In genomic region chr13:64675256-64675892, GRCh38 we compare ENCODE assay signal across 15 cellular contexts.
DNase-seq lines count a peak whose midpoint lies in the region; TF ChIP-seq lines count a peak whose summit lies in the region.
"Had no signal": no experiment of that assay in that cellular context is flagged by ENCODE, and none has a peak within 500 bp of the region (broad histone marks: within the 10 kb centered on the region; RNA-seq: fewer than 3 reads in every experiment).

No MANE protein-coding gene starts in this region.

- H3K18ac ChIP-seq in mesenchymal stem cell (ENCODE audit: low read depth in 1 of 2, low read length in 2 of 2): peak overlapping the region in 1 of 2 experiments; percentile 21

- WGBS in mesenchymal stem cell: 31% methylated on average over 5 of the region's 6 CpGs

- peak; percentile 28 for DNase-seq in AG20443 (ENCODE audit: low spot score)
- DNase-seq in LHCN-M2 (ENCODE audit: low read depth): peak; percentile 12
- DNase-seq in astrocyte of the spinal cord (ENCODE audit: low read depth, low spot score): peak; percentile 52
- DNase-seq in mesenchymal stem cell: peak; percentile 72
- no peak for DNase-seq in retina
- no peak for DNase-seq in stimulated activated CD4-positive, alpha-beta T cell treated with anti-CD3 and anti-CD28 coated beads, Interleukin-12 subunit alpha, Interleukin-12 subunit beta, amount 100 ng/mL, for 4 hours
- no peak for DNase-seq in Peyer's patch
- DNase-seq in ACHN: no peak
- DNase-seq: activated naive CD8-positive, alpha-beta T cell treated with anti-CD3 and anti-CD28 coated beads, Interleukin-2, amount 10 ng/mL, durations not matched to agents 7 days and 5 days; CD4-positive, CD25-positive, alpha-beta regulatory T cell; heart right ventricle; lower lobe of right lung; NCI-H187 treated with DMSO at 0.1 percent for 48 hours; posterior cingulate gyrus; stimulated activated naive CD4-positive, alpha-beta T cell had no signal

- no peak overlapping the region for H2BK5ac ChIP-seq in mesenchymal stem cell (ENCODE audit: low read depth, low read length, poor library complexity, severe bottlenecking)

- peak overlapping the region; percentile 7 for H3K4me2 ChIP-seq in mesenchymal stem cell (ENCODE audit: low read length, poor library complexity, severe bottlenecking)

- no peaks in the 10 kb centered on the region for H3K9me3 ChIP-seq in mesenchymal stem cell (ENCODE audit: control insufficient read depth, low read length)
- peaks cover 0 to 8% (median 0%) of the 10 kb centered on the region in 4 donors for H3K9me3 ChIP-seq in Peyer's patch

- H3K23ac ChIP-seq in mesenchymal stem cell (ENCODE audit: low read length in 2 of 2): no peak overlapping the region

- no peak overlapping the region for H3K4ac ChIP-seq in mesenchymal stem cell (ENCODE audit: low read depth in 1 of 2, low read length in 2 of 2)

- H3K27me3 ChIP-seq in mesenchymal stem cell (ENCODE audit: control insufficient read depth in 1 of 2, insufficient read depth in 1 of 2, low read length in 2 of 2) (no peaks in the 10 kb centered on the region), Peyer's patch (no peaks in the 10 kb centered on the region)
- H3K27me3 ChIP-seq: heart right ventricle had no signal

- no peaks in the 10 kb centered on the region for H3K4me1 ChIP-seq in mesenchymal stem cell (ENCODE audit: control insufficient read depth, insufficient read depth, low read depth, low read length)
- H3K4me1 ChIP-seq in Peyer's patch: no peaks in the 10 kb centered on the region
- H3K4me1 ChIP-seq: heart right ventricle, lower lobe of right lung had no signal

- H2BK12ac ChIP-seq in mesenchymal stem cell (ENCODE audit: low read length in 2 of 2): no peak overlapping the region

- H2BK120ac ChIP-seq in mesenchymal stem cell (ENCODE audit: low read depth, low read length): no peak overlapping the region

- H2AFZ ChIP-seq in mesenchymal stem cell (ENCODE audit: low read depth, low read length): no peak overlapping the region

- H4K91ac ChIP-seq in mesenchymal stem cell (ENCODE audit: low read length): no peak overlapping the region

- H3K79me1 ChIP-seq in mesenchymal stem cell (replicated peaks; ENCODE audit: low read length, poor library complexity, severe bottlenecking): no peaks in the 10 kb centered on the region

- H3K27ac ChIP-seq in mesenchymal stem cell (ENCODE audit: low read length, poor library complexity, severe bottlenecking): peak overlapping the region; percentile 77
- no peak overlapping the region for H3K27ac ChIP-seq in Peyer's patch
- H3K27ac ChIP-seq: heart right ventricle, lower lobe of right lung had no signal

- TF ChIP-seq CTCF in astrocyte of the spinal cord (IDR thresholded peaks at IDR 0.05; ENCODE audit: low read depth, low read length) (no peak), Peyer's patch (IDR thresholded peaks at IDR 0.05) (no peak)

- H2BK15ac ChIP-seq in mesenchymal stem cell (ENCODE audit: low read depth, poor library complexity, severe bottlenecking): no peak overlapping the region

- H4K8ac ChIP-seq in mesenchymal stem cell (ENCODE audit: low read length): no peak overlapping the region

- no peak for TF ChIP-seq POLR2A in Peyer's patch (IDR thresholded peaks at IDR 0.05)

- H3K36me3 ChIP-seq in mesenchymal stem cell (ENCODE audit: control insufficient read depth in 1 of 2, insufficient read depth in 2 of 2, low read depth in 1 of 2, low read length in 2 of 2): no peaks in the 10 kb centered on the region
- H3K36me3 ChIP-seq in Peyer's patch: no peaks in the 10 kb centered on the region
- H3K36me3 ChIP-seq: heart right ventricle, lower lobe of right lung had no signal

- H3K4me3 ChIP-seq in astrocyte of the spinal cord (ENCODE audit: low read depth, low read length) (no peak overlapping the region), mesenchymal stem cell (ENCODE audit: insufficient read depth in 1 of 2, low read depth in 1 of 2, low read length in 2 of 2) (no peak overlapping the region), Peyer's patch (no peak overlapping the region)
- H3K4me3 ChIP-seq: heart right ventricle, lower lobe of right lung had no signal

- no peak overlapping the region for H2AK5ac ChIP-seq in mesenchymal stem cell (ENCODE audit: low read length, severe bottlenecking)

- no peak overlapping the region for H3K14ac ChIP-seq in mesenchymal stem cell (ENCODE audit: low read length in 2 of 2)

- in situ Hi-C loops in astrocyte of the spinal cord (cut with HindIII; ENCODE audit: low sequenced_read_pairs): no loop called here
- in situ Hi-C loops in ACHN (cut with HindIII; ENCODE audit: low pct_ligation_motif_present, low pct_unique_long_range_greater_than_20kb, low sequenced_read_pairs): no loop called here

- H3K9ac ChIP-seq in mesenchymal stem cell (ENCODE audit: low read length): no peak overlapping the region

Comparison
In these comparisons a context has a peak if more than half of its experiments do, and no peak if none do; other contexts are left out.
1. DNase-seq: peak in AG20443 (single experiment), LHCN-M2 (single experiment), astrocyte of the spinal cord (single experiment) and mesenchymal stem cell (single experiment); none in retina (single experiment), stimulated activated CD4-positive, alpha-beta T cell treated with anti-CD3 and anti-CD28 coated beads, Interleukin-12 subunit alpha, Interleukin-12 subunit beta, amount 100 ng/mL, for 4 hours (single experiment), Peyer's patch (0 of 3) and ACHN (single experiment).